Comparison of ENCODE assay signal across 8 cellular contexts in the genomic region with DNA sequence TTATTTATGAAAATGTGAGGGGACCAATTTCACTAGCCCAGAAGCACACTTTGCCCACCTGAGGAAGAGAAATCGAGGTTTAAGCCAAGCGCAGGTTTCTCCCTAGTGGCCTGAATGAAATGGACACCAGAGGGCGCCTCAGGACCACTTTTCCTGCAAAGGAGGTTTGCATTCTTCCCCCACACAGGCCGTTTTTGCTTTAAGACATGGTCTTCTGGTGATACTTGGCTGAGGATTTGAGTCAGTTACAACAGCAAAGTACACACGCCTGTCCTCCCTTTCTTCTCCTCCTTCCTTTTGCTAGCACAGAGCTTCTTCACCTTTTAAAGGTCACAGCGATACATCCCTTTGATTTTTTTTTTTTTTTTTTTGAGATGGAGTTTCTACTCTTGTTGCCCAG. TPM values are rescaled to one million over a fixed set of nuclear protein-coding genes. Genes with fewer than 3 reads are reported as not detected.
DNase-seq lines count a peak whose midpoint lies in the region; ATAC-seq, FAIRE-seq and TF ChIP-seq lines count a peak whose summit lies in the region.

No MANE protein-coding gene starts in this region.

- H3K27me3 Mint-ChIP-seq in CD4-positive, alpha-beta memory T cell = peaks cover 0 to 1% of the 10 kb centered on the region in 2 donors
- H3K27me3 Mint-ChIP-seq in activated CD8-positive, alpha-beta memory T cell treated with anti-CD3 and anti-CD28 coated beads, Interleukin-2, amount 10 ng/mL, durations not matched to agents 7 days and 5 days = no peaks in the 10 kb centered on the region

- ATAC-seq in activated CD8-positive, alpha-beta memory T cell treated with anti-CD3 and anti-CD28 coated beads, Interleukin-2, amount 10 ng/mL, durations not matched to agents 7 days and 5 days = peak; percentile 74
- no peak for ATAC-seq in GM21786 (IDR thresholded peaks at IDR 0.05; ENCODE audit: unreplicated experiment)

- no peaks in the 10 kb centered on the region for H4K20me1 ChIP-seq in endothelial cell of umbilical vein (replicated peaks; ENCODE audit: control insufficient read depth, extremely low read depth, insufficient read depth, low read length)

- no peak overlapping the region for H3K27ac ChIP-seq in CD4-positive, alpha-beta memory T cell (ENCODE audit: low read depth, low read length)
- no peak overlapping the region for H3K27ac ChIP-seq in endothelial cell of umbilical vein (ENCODE audit: insufficient read depth, low read depth, low read length)

- POLR2A ChIA-PET in CD4-positive, alpha-beta memory T cell (lab: Charles Lee; ENCODE audit: partially characterized antibody) = interaction anchor here (0.8 kb wide), 1 partner anchor 277 kb away, joined by 3 read pairs; no protein-coding TSS in a partner anchor
- POLR2A ChIA-PET in endothelial cell of umbilical vein (lab: Charles Lee) = no interaction called here

- peak overlapping the region in 1 of 8 donors; percentile 68 for H3K4me3 Mint-ChIP-seq in CD4-positive, alpha-beta memory T cell
- no peak overlapping the region for H3K4me3 Mint-ChIP-seq in activated CD8-positive, alpha-beta memory T cell treated with anti-CD3 and anti-CD28 coated beads, Interleukin-2, amount 10 ng/mL, durations not matched to agents 7 days and 5 days

- H3K27ac Mint-ChIP-seq in CD4-positive, alpha-beta memory T cell = peak overlapping the region in 1 of 7 donors; percentile 44
- no peak overlapping the region for H3K27ac Mint-ChIP-seq in activated CD8-positive, alpha-beta memory T cell treated with anti-CD3 and anti-CD28 coated beads, Interleukin-2, amount 10 ng/mL, durations not matched to agents 7 days and 5 days

- no peaks in the 10 kb centered on the region for H3K9me3 Mint-ChIP-seq in CD4-positive, alpha-beta memory T cell
- no peaks in the 10 kb centered on the region for H3K9me3 Mint-ChIP-seq in activated CD8-positive, alpha-beta memory T cell treated with anti-CD3 and anti-CD28 coated beads, Interleukin-2, amount 10 ng/mL, durations not matched to agents 7 days and 5 days (ENCODE audit: low read depth)

- H3K27me3 ChIP-seq in CD4-positive, alpha-beta memory T cell (ENCODE audit: insufficient read depth, low read length) = no peaks in the 10 kb centered on the region
- no peaks in the 10 kb centered on the region for H3K27me3 ChIP-seq in endothelial cell of umbilical vein (ENCODE audit: control insufficient read depth in 2 of 2, insufficient read depth in 2 of 2, low read length in 2 of 2)

- H2AFZ ChIP-seq in endothelial cell of umbilical vein (ENCODE audit: low read depth, low read length) = no peak overlapping the region

- CTCF ChIA-PET in CD4-positive, alpha-beta memory T cell (lab: Charles Lee; ENCODE audit: partially characterized antibody) = interaction anchor here (0.7 to 9.9 kb wide), 16 partner anchors 8 to 444 kb away, joined by 3 to 102 read pairs (median 3); no protein-coding TSS in a partner anchor
- CTCF ChIA-PET in activated CD8-positive, alpha-beta memory T cell treated with anti-CD3 and anti-CD28 coated beads, Interleukin-2, amount 10 ng/mL, durations not matched to agents 7 days and 5 days (lab: Charles Lee) = interaction anchor here (1.0 to 4.9 kb wide), 16 partner anchors 9 to 1096 kb away, joined by 3 to 38 read pairs (median 4); a partner anchor contains a TSS
- CTCF ChIA-PET in endothelial cell of umbilical vein (lab: Charles Lee) = interaction anchor here (0.6 to 5.9 kb wide), 24 partner anchors 8 to 576 kb away, joined by 3 to 85 read pairs (median 4); a partner anchor contains a TSS

- no peak overlapping the region for H3K4me2 ChIP-seq in endothelial cell of umbilical vein (ENCODE audit: insufficient read depth, low read length)

- no peak overlapping the region for H3K9ac ChIP-seq in endothelial cell of umbilical vein (replicated peaks; ENCODE audit: extremely low read depth, insufficient read depth, low read length)

- no peaks in the 10 kb centered on the region for H3K36me3 ChIP-seq in CD4-positive, alpha-beta memory T cell (ENCODE audit: insufficient read depth, low read length)
- peaks cover 0 to 5% of the 10 kb centered on the region in 2 experiments for H3K36me3 ChIP-seq in endothelial cell of umbilical vein (ENCODE audit: control insufficient read depth in 2 of 2, extremely low read depth in 1 of 2, insufficient read depth in 2 of 2, low read length in 2 of 2)

- no peaks in the 10 kb centered on the region for H3K9me1 ChIP-seq in endothelial cell of umbilical vein (replicated peaks; ENCODE audit: control insufficient read depth, extremely low read depth, insufficient read depth, low read length)

- H3K36me3 Mint-ChIP-seq in CD4-positive, alpha-beta memory T cell = peaks cover 0 to 16% of the 10 kb centered on the region in 2 donors
- H3K36me3 Mint-ChIP-seq in activated CD8-positive, alpha-beta memory T cell treated with anti-CD3 and anti-CD28 coated beads, Interleukin-2, amount 10 ng/mL, durations not matched to agents 7 days and 5 days = no peaks in the 10 kb centered on the region

- TF ChIP-seq POLR2A in endothelial cell of umbilical vein (IDR thresholded peaks at IDR 0.05; ENCODE audit: low read depth, low read length) = no peak

- BruUV-seq in endothelial cell of umbilical vein (replicated peaks; lab: Mats Ljungman, UMichigan) = no TSS peak

- no peak overlapping the region for H3K4me3 ChIP-seq in CD4-positive, alpha-beta memory T cell (ENCODE audit: low read length in 2 of 2)
- no peak overlapping the region for H3K4me3 ChIP-seq in endothelial cell of umbilical vein (replicated peaks in 1 of 3; ENCODE audit: insufficient read depth in 1 of 3, low read depth in 1 of 3, low read length in 3 of 3)

- dilution Hi-C loops in endothelial cell of umbilical vein (cut with MboI; ENCODE audit: extremely low pct_ligation_motif_present, low sequenced_read_pairs) = no loop called here

- H3K9me3 ChIP-seq in CD4-positive, alpha-beta memory T cell (ENCODE audit: control insufficient read depth in 1 of 2, low read length in 2 of 2) = no peaks in the 10 kb centered on the region
- no peaks in the 10 kb centered on the region for H3K9me3 ChIP-seq in endothelial cell of umbilical vein (replicated peaks; ENCODE audit: control insufficient read depth, insufficient read depth, low read length)

- H3K4me1 ChIP-seq in CD4-positive, alpha-beta memory T cell (ENCODE audit: insufficient read depth, low read length) = no peaks in the 10 kb centered on the region
- no peaks in the 10 kb centered on the region for H3K4me1 ChIP-seq in endothelial cell of umbilical vein (ENCODE audit: control insufficient read depth, extremely low read depth, insufficient read depth, low read length)

- peaks cover 4 to 6% (median 5%) of the 10 kb centered on the region in 4 donors for H3K4me1 Mint-ChIP-seq in CD4-positive, alpha-beta memory T cell
- H3K4me1 Mint-ChIP-seq in activated CD8-positive, alpha-beta memory T cell treated with anti-CD3 and anti-CD28 coated beads, Interleukin-2, amount 10 ng/mL, durations not matched to agents 7 days and 5 days = no peaks in the 10 kb centered on the region

- DNase-seq in CD4-positive, alpha-beta memory T cell = peak; percentile 65 to 75 (median 71)
- DNase-seq in HS-27A (ENCODE audit: low read depth) (peak; percentile 36), NOMO-1 (lab: John Stamatoyannopoulos, UW; ENCODE audit: unreplicated experiment in 2 of 2) (peak; percentile 69 to 74), endothelial cell of umbilical vein (ENCODE audit: low read depth, low spot score) (peak; percentile 72), mucosa of gallbladder (ENCODE audit: low spot score) (peak; percentile 83)
- peak; percentile 84 for DNase-seq in activated CD8-positive, alpha-beta memory T cell treated with anti-CD3 and anti-CD28 coated beads, Interleukin-2, amount 10 ng/mL, durations not matched to agents 7 days and 5 days
- DNase-seq in stimulated activated CD8-positive, alpha-beta memory T cell treated with anti-CD3 and anti-CD28 coated beads, Interleukin-4, amount 100 ng/mL, for 4 hours (ENCODE audit: low read depth in 2 of 2, low spot score in 1 of 2) = peak; percentile 52 to 70

- intact Hi-C loops in CD4-positive, alpha-beta memory T cell (cut with micrococcal nuclease) = loop anchor here (1.0 kb wide), 1 partner anchor 234 kb away; no protein-coding TSS in a partner anchor
- intact Hi-C loops in endothelial cell of umbilical vein (cut with micrococcal nuclease) = loop anchor here (1.0 to 10.0 kb wide), 7 partner anchors 36 to 576 kb away; a partner anchor contains a TSS

- FAIRE-seq in endothelial cell of umbilical vein (lab: Jason Lieb, UNC) = peak; percentile 91

- peak; percentile 85 to 87 for TF ChIP-seq CTCF in endothelial cell of umbilical vein (IDR thresholded peaks at IDR 0.05; ENCODE audit: extremely low read depth in 1 of 2, insufficient read depth in 1 of 2, low read depth in 1 of 2, low read length in 2 of 2)

- H3K79me2 ChIP-seq in endothelial cell of umbilical vein (ENCODE audit: control insufficient read depth, insufficient read depth, low read length) = no peaks in the 10 kb centered on the region

RNA-seq across cellular contexts. Expression of a gene that starts 5.4 kb away (rescaled TPM):
- not detected for total RNA-seq in CD4-positive, alpha-beta memory T cell
- not detected for polyA plus RNA-seq in CD4-positive, alpha-beta memory T cell
- total RNA-seq in activated CD8-positive, alpha-beta memory T cell treated with anti-CD3 and anti-CD28 coated beads, Interleukin-2, amount 10 ng/mL, durations not matched to agents 7 days and 5 days = not detected
- not detected in 2 replicates for total RNA-seq in endothelial cell of umbilical vein
- polyA plus RNA-seq in endothelial cell of umbilical vein = not detected in 2 replicates
- polyA plus RNA-seq in endothelial cell of umbilical vein (2011; cell fraction: cytosol; rRNA removed) = not detected in 2 replicates
- not detected in 2 replicates for polyA plus RNA-seq in endothelial cell of umbilical vein (2011; cell fraction: nucleus; rRNA removed)
- not detected in 2 replicates for polyA plus RNA-seq in endothelial cell of umbilical vein (2012)
- not detected in 2 replicates for polyA minus RNA-seq in endothelial cell of umbilical vein
- not detected for polyA minus RNA-seq in endothelial cell of umbilical vein (2011; cell fraction: cytosol; rRNA and poly(A)+ RNA removed)
- polyA minus RNA-seq in endothelial cell of umbilical vein (2011; cell fraction: nucleus; rRNA and poly(A)+ RNA removed) = not detected in 2 replicates
- total RNA-seq in mucosa of gallbladder = not detected

RNA-seq across cellular contexts. Expression of a gene that starts 35.9 kb away (rescaled TPM):
- 10 to 100 TPM; 18.4 to 18.7 TPM for total RNA-seq in CD4-positive, alpha-beta memory T cell
- polyA plus RNA-seq in CD4-positive, alpha-beta memory T cell = 1 to 10 TPM; 1.8 to 3.1 TPM
- total RNA-seq in activated CD8-positive, alpha-beta memory T cell treated with anti-CD3 and anti-CD28 coated beads, Interleukin-2, amount 10 ng/mL, durations not matched to agents 7 days and 5 days = 1 to 10 TPM; 7.3 to 8.1 TPM
- total RNA-seq in endothelial cell of umbilical vein (8.1 and 10.6 TPM in 2 replicates), mucosa of gallbladder (7.4 TPM)
- polyA plus RNA-seq in endothelial cell of umbilical vein = 3.0 and 3.1 TPM in 2 replicates
- 2.0 and 2.3 TPM in 2 replicates for polyA plus RNA-seq in endothelial cell of umbilical vein (2011; cell fraction: cytosol; rRNA removed)
- 11.6 and 12.2 TPM in 2 replicates for polyA plus RNA-seq in endothelial cell of umbilical vein (2011; cell fraction: nucleus; rRNA removed)
- 4.0 and 5.2 TPM in 2 replicates for polyA plus RNA-seq in endothelial cell of umbilical vein (2012)
- 5.9 and 9.8 TPM in 2 replicates for polyA minus RNA-seq in endothelial cell of umbilical vein
- 3.3 TPM for polyA minus RNA-seq in endothelial cell of umbilical vein (2011; cell fraction: cytosol; rRNA and poly(A)+ RNA removed)
- polyA minus RNA-seq in endothelial cell of umbilical vein (2011; cell fraction: nucleus; rRNA and poly(A)+ RNA removed) = 8.6 and 16.9 TPM in 2 replicates
